Comparison of ENCODE assay signal across 20 cellular contexts in genomic region chr7:116518971-116519370, GRCh38. TPM values are rescaled to one million over a fixed set of nuclear protein-coding genes. Genes with fewer than 3 reads are reported as not detected.
"Had no signal": no experiment of that assay in that cellular context is flagged by ENCODE, and none has a peak within 500 bp of the region (broad histone marks: within the 10 kb centered on the region; RNA-seq: fewer than 3 reads in every experiment).

No MANE protein-coding gene starts in this region.

- H3K4me3 ChIP-seq: heart left ventricle, ovary, prostate gland, testis, vagina had no signal

- DNase-seq: activated CD4-positive, alpha-beta T cell treated with anti-CD3 and anti-CD28 coated beads for 48 hours; activated CD4-positive, CD25-positive, alpha-beta regulatory T cell; activated CD8-positive, alpha-beta memory T cell treated with anti-CD3 and anti-CD28 coated beads, Interleukin-2, amount 10 ng/mL, durations not matched to agents 7 days and 5 days; activated CD8-positive, alpha-beta T cell treated with anti-CD3 and anti-CD28 coated beads for 36 hours; activated gamma-delta T cell; activated naive CD4-positive, alpha-beta T cell treated with anti-CD3 and anti-CD28 coated beads, Interleukin-2, amount 50 U/mL, for 16 hours; activated naive CD8-positive, alpha-beta T cell treated with anti-CD3 and anti-CD28 coated beads, Interleukin-2, amount 50 U/mL, for 24 hours; heart left ventricle; left cardiac atrium; midbrain; ovary; stimulated activated CD4-positive, alpha-beta T cell treated with anti-CD3 and anti-CD28 coated beads, Interleukin-2, amount 100 ng/mL, for 48 hours; stimulated activated CD8-positive, alpha-beta memory T cell treated with anti-CD3 and anti-CD28 coated beads, Interleukin-4, amount 100 ng/mL, for 48 hours; stimulated activated naive B cell treated with anti-CD40 and anti-IgM and Interleukin-4, amounts not matched to agents 10 μg/mL and 1 μg/mL and 100 μg/mL, for 72 hours; testis had no signal

- H3K4me1 ChIP-seq: prostate gland had no signal

- H3K36me3 ChIP-seq: heart left ventricle, ovary, prostate gland, vagina had no signal

- ATAC-seq: activated CD8-positive, alpha-beta memory T cell treated with anti-CD3 and anti-CD28 coated beads, Interleukin-2, amount 10 ng/mL, durations not matched to agents 7 days and 5 days; activated CD8-positive, alpha-beta T cell treated with anti-CD3 and anti-CD28 coated beads for 36 hours; activated naive CD8-positive, alpha-beta T cell treated with anti-CD3 and anti-CD28 coated beads, Interleukin-2, amount 50 U/mL, for 24 hours; heart left ventricle; left cardiac atrium; natural killer cell treated with Interleukin-12 subunit alpha and Interleukin-12 subunit beta and Interleukin-15 and Interleukin-18, amount 100 ng/mL, for 72 hours; stimulated activated naive B cell treated with anti-CD40 and anti-IgM and Interleukin-4, amounts not matched to agents 10 μg/mL and 1 μg/mL and 100 μg/mL, for 72 hours had no signal

- H3K27me3 ChIP-seq: ovary, testis, vagina had no signal

- H3K27ac ChIP-seq: epithelial cell of prostate, heart left ventricle, ovary, prostate gland, testis, vagina had no signal

- H3K9me3 ChIP-seq: heart left ventricle, ovary, prostate gland, testis, vagina had no signal

RNA-seq across cellular contexts. Expression of gene CAV1, which starts 5.9 kb away (rescaled TPM):
- total RNA-seq: natural killer cell treated with Interleukin-12 subunit alpha and Interleukin-12 subunit beta and Interleukin-15 and Interleukin-18, amount 100 ng/mL, for 72 hours had no signal

RNA-seq across cellular contexts. Expression of gene CAV2, which starts 19.4 kb away (rescaled TPM):
- total RNA-seq: activated CD8-positive, alpha-beta T cell treated with anti-CD3 and anti-CD28 coated beads for 36 hours; activated T-helper 1 cell treated with anti-CD3 and anti-CD28 coated beads, Interleukin-12 subunit alpha, Interleukin-12 subunit beta, Interleukin-2, Interleukin-4 antibody, amounts not matched to agents 30 ng/mL and 10 ng/mL and 1 ng/mL, durations not matched to agents 14 hours and 24 hours and 36 hours; natural killer cell treated with Interleukin-12 subunit alpha and Interleukin-12 subunit beta and Interleukin-15 and Interleukin-18, amount 100 ng/mL, for 72 hours had no signal
